In genomic region chr2:37321029-37321682, GRCh38 we compare ENCODE assay signal across 18 cellular contexts. TPM values are rescaled to one million over a fixed set of nuclear protein-coding genes. Genes with fewer than 3 reads are reported as not detected.
DNase-seq lines count a peak whose midpoint lies in the region; ATAC-seq and TF ChIP-seq lines count a peak whose summit lies in the region.
"Had no signal": no experiment of that assay in that cellular context is flagged by ENCODE, and none has a peak within 500 bp of the region (broad histone marks: within the 10 kb centered on the region; RNA-seq: fewer than 3 reads in every experiment).

No MANE protein-coding gene starts in this region.

- H3K27me3 ChIP-seq in BLaER1, result peaks cover 27% of the 10 kb centered on the region
- H3K27me3 ChIP-seq in mesenchymal stem cell (ENCODE audit: control insufficient read depth in 1 of 2, insufficient read depth in 1 of 2, low read length in 2 of 2), result no peaks in the 10 kb centered on the region
- H3K27me3 ChIP-seq: uterus had no signal

- H3K36me3 ChIP-seq in BLaER1, result peaks cover 14% of the 10 kb centered on the region
- H3K36me3 ChIP-seq in HEK293 (ENCODE audit: control insufficient read depth in 2 of 2, insufficient read depth in 1 of 2, low read length in 2 of 2), result peaks cover 0 to 2% of the 10 kb centered on the region in 2 experiments; a peak in 1 of 3 replicates
- peaks cover 0 to 5% of the 10 kb centered on the region in 2 experiments for H3K36me3 ChIP-seq in mesenchymal stem cell (ENCODE audit: control insufficient read depth in 1 of 2, insufficient read depth in 2 of 2, low read depth in 1 of 2, low read length in 2 of 2)
- H3K36me3 ChIP-seq: lower lobe of right lung, uterus had no signal

- H3K4me3 ChIP-seq in BLaER1 (no peak overlapping the region), HEK293 (ENCODE audit: low read depth, low read length) (no peak overlapping the region; the same call in 1 of the 2 replicates), mesenchymal stem cell (ENCODE audit: insufficient read depth in 1 of 2, low read depth in 1 of 2, low read length in 2 of 2) (peak overlapping the region in 1 of 2 experiments; percentile 84)
- H3K4me3 ChIP-seq: lower lobe of right lung, uterus had no signal

- no peak overlapping the region for H3K14ac ChIP-seq in mesenchymal stem cell (ENCODE audit: low read length in 2 of 2)

- no peak overlapping the region for H4K91ac ChIP-seq in mesenchymal stem cell (ENCODE audit: low read length)

- peaks cover 18% of the 10 kb centered on the region for H3K36me3 Mint-ChIP-seq in activated naive CD8-positive, alpha-beta T cell

- H4K20me1 ChIP-seq in BLaER1, result peaks cover 63% of the 10 kb centered on the region

- H3K4me2 ChIP-seq in BLaER1 (0 out of 2 replicates have a peak overlapping the region, but pooled peaks have one; percentile 0), mesenchymal stem cell (ENCODE audit: low read length, poor library complexity, severe bottlenecking) (no peak overlapping the region)

- H3K27ac ChIP-seq in BLaER1 (no peak overlapping the region), HEK293 (ENCODE audit: extremely low read depth, low read depth, low read length) (no peak overlapping the region), mesenchymal stem cell (ENCODE audit: low read length, poor library complexity, severe bottlenecking) (no peak overlapping the region)
- H3K27ac ChIP-seq: lower lobe of right lung, uterus had no signal

- peaks cover 69% of the 10 kb centered on the region for H3K4me1 Mint-ChIP-seq in activated naive CD8-positive, alpha-beta T cell (ENCODE audit: low read depth)

- no peak overlapping the region for H3K27ac Mint-ChIP-seq in activated naive CD8-positive, alpha-beta T cell

- no peak for ATAC-seq in HG03342 (IDR thresholded peaks at IDR 0.05; ENCODE audit: unreplicated experiment)
- ATAC-seq: lower lobe of right lung; stimulated activated naive CD8-positive, alpha-beta T cell treated with anti-CD3 and anti-CD28 coated beads, Interleukin-15, Interleukin-2, amounts not matched to agents 100 U/mL and 50 U/mL, for 24 hours had no signal

- CTCF ChIA-PET in HEK293 (lab: Yijun Ruan, JAX), result interaction anchor here (1.2 kb wide), 1 partner anchor 16 kb away, joined by 3 read pairs; no protein-coding TSS in a partner anchor

- no peak overlapping the region for H3K4ac ChIP-seq in mesenchymal stem cell (ENCODE audit: low read depth in 1 of 2, low read length in 2 of 2)

- H2BK15ac ChIP-seq in mesenchymal stem cell (ENCODE audit: low read depth, poor library complexity, severe bottlenecking), result no peak overlapping the region

- no peak overlapping the region for H3K9ac ChIP-seq in BLaER1
- H3K9ac ChIP-seq in mesenchymal stem cell (ENCODE audit: low read length), result peak overlapping the region; percentile 87

- no peak overlapping the region for H2BK12ac ChIP-seq in mesenchymal stem cell (ENCODE audit: low read length in 2 of 2)

- POLR2A ChIA-PET in HEK293 (lab: Yijun Ruan, JAX), result interaction anchor here (1.5 kb wide), 1 partner anchor 29 kb away, joined by 3 read pairs; no protein-coding TSS in a partner anchor

- H3K23ac ChIP-seq in mesenchymal stem cell (ENCODE audit: low read length in 2 of 2), result no peak overlapping the region

- H3K4me3 Mint-ChIP-seq in activated naive CD8-positive, alpha-beta T cell, result peak overlapping the region; percentile 99

- no peak overlapping the region for H4K8ac ChIP-seq in mesenchymal stem cell (ENCODE audit: low read length)

- no peak overlapping the region for H3K18ac ChIP-seq in mesenchymal stem cell (ENCODE audit: low read depth in 1 of 2, low read length in 2 of 2)

- H3K27me3 Mint-ChIP-seq in activated naive CD8-positive, alpha-beta T cell, result no peaks in the 10 kb centered on the region

- H3K9me3 ChIP-seq in BLaER1 (no peaks in the 10 kb centered on the region), HEK293 (ENCODE audit: control insufficient read depth, insufficient read depth, low read depth, low read length) (no peaks in the 10 kb centered on the region), mesenchymal stem cell (ENCODE audit: control insufficient read depth, low read length) (no peaks in the 10 kb centered on the region)
- H3K9me3 ChIP-seq: lower lobe of right lung, uterus had no signal

- no peak overlapping the region for H2BK120ac ChIP-seq in mesenchymal stem cell (ENCODE audit: low read depth, low read length)

- peaks cover 3% of the 10 kb centered on the region for H3K79me1 ChIP-seq in mesenchymal stem cell (replicated peaks; ENCODE audit: low read length, poor library complexity, severe bottlenecking)

- no peak overlapping the region for H2AK5ac ChIP-seq in mesenchymal stem cell (ENCODE audit: low read length, severe bottlenecking)

- 81% methylated on average over 2 of the region's 4 CpGs for WGBS in mesenchymal stem cell

- no peak for TF ChIP-seq CTCF in HEK293 (tag by site-specific recombination; IDR thresholded peaks at IDR 0.05)

- DNase-seq in mesenchymal stem cell, result no peak
- DNase-seq in activated CD4-positive, alpha-beta T cell treated with anti-CD3 and anti-CD28 coated beads, Interleukin-2, amount 50 U/mL, for 48 hours, result no peak
- DNase-seq in activated CD4-positive, alpha-beta T cell treated with anti-CD3 and anti-CD28 coated beads, Interleukin-2, amount 50 U/mL, for 1 hour, result no peak
- DNase-seq in NCI-H2029 treated with DMSO at 0.1 percent for 48 hours (lab: John Stamatoyannopoulos, UW), result no peak
- DNase-seq: activated naive CD4-positive, alpha-beta T cell treated with Interleukin-2 at 50 U/mL for 16 hours; DMS153; effector CD8-positive, alpha-beta T cell; lower lobe of right lung; MV-4-11; NCI-H2171 treated with DMSO at 0.1 percent for 48 hours; nucleus accumbens; OCI-M1; stimulated activated naive CD8-positive, alpha-beta T cell treated with anti-CD3 and anti-CD28 coated beads, Interleukin-15, Interleukin-2, amounts not matched to agents 100 U/mL and 50 U/mL, for 24 hours; uterus had no signal

- no peak overlapping the region for H2AFZ ChIP-seq in mesenchymal stem cell (ENCODE audit: low read depth, low read length)

- H2BK5ac ChIP-seq in mesenchymal stem cell (ENCODE audit: low read depth, low read length, poor library complexity, severe bottlenecking), result no peak overlapping the region

- H3K9me3 Mint-ChIP-seq in activated naive CD8-positive, alpha-beta T cell (ENCODE audit: low read depth), result no peaks in the 10 kb centered on the region

- H3K4me1 ChIP-seq in BLaER1 (peaks cover 26% of the 10 kb centered on the region), HEK293 (ENCODE audit: control insufficient read depth, insufficient read depth, low read length) (peaks cover 34% of the 10 kb centered on the region), mesenchymal stem cell (ENCODE audit: control insufficient read depth, insufficient read depth, low read depth, low read length) (peaks cover 3% of the 10 kb centered on the region)

TF ChIP-seq in HEK293, 187 proteins besides CTCF, POLR2A, EP300 and RAD21:
- no peak for TF ChIP-seq ZNF548 (tag by site-specific recombination; IDR thresholded peaks at IDR 0.05)
- TF ChIP-seq ZFP37 (tag by site-specific recombination; IDR thresholded peaks at IDR 0.05), result peak; percentile 100
- TF ChIP-seq SP7 (tag by site-specific recombination; IDR thresholded peaks at IDR 0.05), result peak; percentile 63
- TF ChIP-seq, protein P1, sequence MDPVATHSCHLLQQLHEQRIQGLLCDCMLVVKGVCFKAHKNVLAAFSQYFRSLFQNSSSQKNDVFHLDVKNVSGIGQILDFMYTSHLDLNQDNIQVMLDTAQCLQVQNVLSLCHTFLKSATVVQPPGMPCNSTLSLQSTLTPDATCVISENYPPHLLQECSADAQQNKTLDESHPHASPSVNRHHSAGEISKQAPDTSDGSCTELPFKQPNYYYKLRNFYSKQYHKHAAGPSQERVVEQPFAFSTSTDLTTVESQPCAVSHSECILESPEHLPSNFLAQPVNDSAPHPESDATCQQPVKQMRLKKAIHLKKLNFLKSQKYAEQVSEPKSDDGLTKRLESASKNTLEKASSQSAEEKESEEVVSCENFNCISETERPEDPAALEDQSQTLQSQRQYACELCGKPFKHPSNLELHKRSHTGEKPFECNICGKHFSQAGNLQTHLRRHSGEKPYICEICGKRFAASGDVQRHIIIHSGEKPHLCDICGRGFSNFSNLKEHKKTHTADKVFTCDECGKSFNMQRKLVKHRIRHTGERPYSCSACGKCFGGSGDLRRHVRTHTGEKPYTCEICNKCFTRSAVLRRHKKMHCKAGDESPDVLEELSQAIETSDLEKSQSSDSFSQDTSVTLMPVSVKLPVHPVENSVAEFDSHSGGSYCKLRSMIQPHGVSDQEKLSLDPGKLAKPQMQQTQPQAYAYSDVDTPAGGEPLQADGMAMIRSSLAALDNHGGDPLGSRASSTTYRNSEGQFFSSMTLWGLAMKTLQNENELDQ (tag by site-specific recombination; IDR thresholded peaks at IDR 0.05; ENCODE audit: low read depth), result no peak
- TF ChIP-seq ZNF610 (tag by site-specific recombination; IDR thresholded peaks at IDR 0.05; ENCODE audit: borderline replicate concordance), result no peak

RNA-seq across cellular contexts. Expression of gene PRKD3, which starts 3.5 kb away (rescaled TPM):
- polyA plus RNA-seq in mesenchymal stem cell (2013, experiment 1 of 2), result 15.0 TPM
- polyA plus RNA-seq in mesenchymal stem cell (2013, experiment 2 of 2), result 15.8 TPM

RNA-seq across cellular contexts. Expression of gene QPCT, which starts 23.3 kb away (rescaled TPM):
- 9.6 TPM for polyA plus RNA-seq in mesenchymal stem cell (2013, experiment 1 of 2)
- 10.1 TPM for polyA plus RNA-seq in mesenchymal stem cell (2013, experiment 2 of 2)
